ENCODE assay signal across 9 cellular contexts in the genomic region with DNA sequence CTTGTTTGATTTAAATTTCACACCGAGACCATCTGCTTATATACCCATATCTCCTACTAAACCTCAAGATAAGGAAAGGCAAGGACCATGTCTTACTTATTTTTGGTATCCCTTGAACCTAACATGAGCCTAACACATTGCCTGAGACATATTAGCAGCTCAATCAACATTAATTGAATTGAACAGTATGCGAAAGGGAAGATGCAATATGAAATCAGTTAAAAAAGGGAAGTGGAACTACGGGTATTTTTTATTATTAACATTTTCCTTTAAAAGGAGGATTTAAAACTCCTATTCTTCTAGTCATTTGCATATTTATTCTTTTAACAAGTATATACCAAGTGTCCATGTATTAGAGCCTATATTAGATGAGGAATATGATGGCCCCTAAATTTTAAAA.
DNase-seq lines count a peak whose midpoint lies in the region; ATAC-seq and TF ChIP-seq lines count a peak whose summit lies in the region.
"Had no signal": no experiment of that assay in that cellular context is flagged by ENCODE, and none has a peak within 500 bp of the region (broad histone marks: within the 10 kb centered on the region; RNA-seq: fewer than 3 reads in every experiment).

No MANE protein-coding gene starts in this region.

- H3K4me1 Mint-ChIP-seq in naive B cell (peaks cover 43 to 76% (median 69%) of the 10 kb centered on the region in 3 donors), type B pancreatic cell (ENCODE audit: unreplicated experiment) (peaks cover 10% of the 10 kb centered on the region)

- no peak overlapping the region for H3K27ac ChIP-seq in hepatocyte
- H3K27ac ChIP-seq in esophagus muscularis mucosa (replicated peaks in 1 of 4), result no peak overlapping the region
- H3K27ac ChIP-seq: 22Rv1 had no signal

- H3K4me2 ChIP-seq in hepatocyte, result no peak overlapping the region

- H3K9me3 ChIP-seq in hepatocyte (ENCODE audit: low read depth), result no peaks in the 10 kb centered on the region
- no peaks in the 10 kb centered on the region for H3K9me3 ChIP-seq in esophagus muscularis mucosa

- TF ChIP-seq EP300 in esophagus muscularis mucosa (IDR thresholded peaks at IDR 0.05), result no peak

- TF ChIP-seq CTCF in type B pancreatic cell (conservative IDR thresholded peaks at IDR 0.05), result no peak
- no peak for TF ChIP-seq CTCF in hepatocyte (IDR thresholded peaks at IDR 0.05; ENCODE audit: poor library complexity)
- no peak for TF ChIP-seq CTCF in esophagus muscularis mucosa (IDR thresholded peaks at IDR 0.05)

- no peaks in the 10 kb centered on the region for H3K36me3 ChIP-seq in hepatocyte (replicated peaks; ENCODE audit: insufficient read depth, low read depth)
- no peaks in the 10 kb centered on the region for H3K36me3 ChIP-seq in esophagus muscularis mucosa

- peaks cover 27% of the 10 kb centered on the region for H3K79me2 ChIP-seq in hepatocyte

- H2AFZ ChIP-seq in hepatocyte, result no peak overlapping the region

- intact Hi-C loops in esophagus muscularis mucosa (cut with DNase I), result no loop called here

- no peaks in the 10 kb centered on the region for H3K27me3 Mint-ChIP-seq in naive B cell
- no peaks in the 10 kb centered on the region for H3K27me3 Mint-ChIP-seq in type B pancreatic cell

- H3K9me2 ChIP-seq in hepatocyte (replicated peaks; ENCODE audit: insufficient read depth), result no peaks in the 10 kb centered on the region

- no peak overlapping the region for H3K4me3 ChIP-seq in hepatocyte
- H3K4me3 ChIP-seq in esophagus muscularis mucosa, result no peak overlapping the region

- DNase-seq in NOMO-1 treated with DMSO at 0.1 percent for 48 hours (lab: John Stamatoyannopoulos, UW; ENCODE audit: unreplicated experiment) (peak; percentile 52), NOMO-1 treated with dmso at 0.1 percent for 144 hours (lab: John Stamatoyannopoulos, UW; ENCODE audit: unreplicated experiment) (no peak), naive B cell (peak; percentile 68), type B pancreatic cell (ENCODE audit: extremely low spot score, unreplicated experiment) (no peak), hepatocyte (ENCODE audit: low spot score) (no peak), esophagus muscularis mucosa (ENCODE audit: extremely low spot score) (no peak)

- H3K4me1 ChIP-seq in hepatocyte (ENCODE audit: insufficient read depth) (no peaks in the 10 kb centered on the region), esophagus muscularis mucosa (peaks cover 0 to 3% (median 0%) of the 10 kb centered on the region in 4 donors)

- TF ChIP-seq POLR2A in esophagus muscularis mucosa (IDR thresholded peaks at IDR 0.05; ENCODE audit: low read depth), result no peak

- H3K9me3 Mint-ChIP-seq in naive B cell (peaks cover 0 to 5% (median 0%) of the 10 kb centered on the region in 7 donors), type B pancreatic cell (no peaks in the 10 kb centered on the region)

- peak overlapping the region; percentile 68 to 88 (median 80) for H3K4me3 Mint-ChIP-seq in naive B cell
- H3K4me3 Mint-ChIP-seq in type B pancreatic cell, result no peak overlapping the region

- H3K27me3 ChIP-seq in hepatocyte, result no peaks in the 10 kb centered on the region
- H3K27me3 ChIP-seq in esophagus muscularis mucosa, result no peaks in the 10 kb centered on the region

- WGBS in hepatocyte (ENCODE audit: low lambda C conversion rate, missing lambda C conversion rate), result 90% methylated on average over 3 of the region's 3 CpGs
- 80% methylated on average over 3 of the region's 3 CpGs for WGBS in esophagus muscularis mucosa

- no peaks in the 10 kb centered on the region for H4K20me1 ChIP-seq in hepatocyte (ENCODE audit: insufficient read depth, poor library complexity, severe bottlenecking)

- peak overlapping the region; percentile 69 to 98 (median 96) for H3K27ac Mint-ChIP-seq in naive B cell
- no peak overlapping the region for H3K27ac Mint-ChIP-seq in type B pancreatic cell

- ATAC-seq in HG02623 (IDR thresholded peaks at IDR 0.05; ENCODE audit: unreplicated experiment) (peak; percentile 19), HG03571 (IDR thresholded peaks at IDR 0.05; ENCODE audit: unreplicated experiment) (peak; percentile 30), naive B cell (ENCODE audit: low read depth in 2 of 2) (peak; percentile 61 to 65)

- H3K36me3 Mint-ChIP-seq in naive B cell, result peaks cover 0 to 5% of the 10 kb centered on the region in 2 donors
- peaks cover 14% of the 10 kb centered on the region for H3K36me3 Mint-ChIP-seq in type B pancreatic cell

Comparison
In these comparisons a context has a peak if more than half of its experiments do, and no peak if none do; other contexts are left out.
1. DNase-seq: peak in NOMO-1 treated with DMSO at 0.1 percent for 48 hours (single experiment) and naive B cell (single experiment); none in NOMO-1 treated with dmso at 0.1 percent for 144 hours (single experiment), type B pancreatic cell (single experiment), hepatocyte (single experiment) and esophagus muscularis mucosa (single experiment).
2. Peak in every context shown above with its lines, with median percentiles within 50 percentile points of each other: ATAC-seq.